8 cellular contexts compared by ENCODE assay signal in genomic region chr19:10339380-10339960, GRCh38. TPM values are rescaled to one million over a fixed set of nuclear protein-coding genes. Genes with fewer than 3 reads are reported as not detected.
DNase-seq lines count a peak whose midpoint lies in the region; ATAC-seq, FAIRE-seq and TF ChIP-seq lines count a peak whose summit lies in the region.

A gene with protein sequence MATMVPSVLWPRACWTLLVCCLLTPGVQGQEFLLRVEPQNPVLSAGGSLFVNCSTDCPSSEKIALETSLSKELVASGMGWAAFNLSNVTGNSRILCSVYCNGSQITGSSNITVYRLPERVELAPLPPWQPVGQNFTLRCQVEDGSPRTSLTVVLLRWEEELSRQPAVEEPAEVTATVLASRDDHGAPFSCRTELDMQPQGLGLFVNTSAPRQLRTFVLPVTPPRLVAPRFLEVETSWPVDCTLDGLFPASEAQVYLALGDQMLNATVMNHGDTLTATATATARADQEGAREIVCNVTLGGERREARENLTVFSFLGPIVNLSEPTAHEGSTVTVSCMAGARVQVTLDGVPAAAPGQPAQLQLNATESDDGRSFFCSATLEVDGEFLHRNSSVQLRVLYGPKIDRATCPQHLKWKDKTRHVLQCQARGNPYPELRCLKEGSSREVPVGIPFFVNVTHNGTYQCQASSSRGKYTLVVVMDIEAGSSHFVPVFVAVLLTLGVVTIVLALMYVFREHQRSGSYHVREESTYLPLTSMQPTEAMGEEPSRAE (minus strand): TSS chr19:10339624. CDS start chr19:10339614, 10 bp downstream.

- H3K27ac ChIP-seq in esophagus (ENCODE audit: low read depth in 2 of 2, low read length in 1 of 2), result no peak within 1 kb of the TSS

- FAIRE-seq in GM12891 (lab: Jason Lieb, UNC), result peak; percentile 94

- H3K36me3 ChIP-seq in esophagus (ENCODE audit: control insufficient read depth in 2 of 2, insufficient read depth in 2 of 2, low read length in 1 of 2), result no peaks in the 10 kb centered on the region

- no peaks in the 10 kb centered on the region for H3K27me3 ChIP-seq in esophagus (ENCODE audit: control insufficient read depth in 1 of 2, insufficient read depth in 2 of 2, low read length in 2 of 2)

- TF ChIP-seq POLR2A in GM12891 (IDR thresholded peaks at IDR 0.05; ENCODE audit: low read depth, low read length), result peak; percentile 37; the same call in 1 of the 2 replicates

- 59 to 63% methylated on average over 12 to 14 of the region's 14 CpGs for WGBS in esophagus, 2 donors

- peak; percentile 72 for DNase-seq in GM12891 (ENCODE audit: insufficient read length, low spot score)
- DNase-seq in activated CD4-positive, alpha-beta T cell treated with anti-CD3 and anti-CD28 coated beads for 1 hour, result peak; percentile 49
- DNase-seq in stimulated activated CD4-positive, alpha-beta T cell treated with anti-CD3 and anti-CD28 coated beads, TNF-alpha, amount 100 ng/mL, for 48 hours (ENCODE audit: low read depth in 3 of 3), result peak; percentile 41 to 56 (median 47)
- no peak for DNase-seq in DMS53 treated with DMSO at 0.1 percent for 48 hours (lab: John Stamatoyannopoulos, UW; ENCODE audit: unreplicated experiment)
- no peak for DNase-seq in hippocampal formation (lab: John Stamatoyannopoulos, UW)
- DNase-seq in SHP77 (lab: John Stamatoyannopoulos, UW), result no peak

- peak; percentile 79 for ATAC-seq in HG03159 (IDR thresholded peaks at IDR 0.05; ENCODE audit: unreplicated experiment)

- H3K4me1 ChIP-seq in esophagus (ENCODE audit: control insufficient read depth in 2 of 2, insufficient read depth in 2 of 2, low read length in 1 of 2), result peaks cover under 1 to 3% of the 10 kb centered on the region in 2 donors

- no peaks in the 10 kb centered on the region for H3K9me3 ChIP-seq in esophagus (ENCODE audit: control insufficient read depth in 2 of 2, insufficient read depth in 1 of 2, low read depth in 1 of 2, low read length in 1 of 2)

- peak within 1 kb of the TSS; percentile 22 to 33 for H3K4me3 ChIP-seq in esophagus (ENCODE audit: low read depth in 1 of 2, low read length in 2 of 2)

TF ChIP-seq in GM12891, 5 proteins besides CTCF, POLR2A, EP300 and RAD21:
- TF ChIP-seq PAX5 (IDR thresholded peaks at IDR 0.05; ENCODE audit: insufficient read depth, low read length, severe bottlenecking), result no peak
- peak; percentile 65 for TF ChIP-seq SPI1 (IDR thresholded peaks at IDR 0.05; ENCODE audit: low read depth, low read length)
- no peak for TF ChIP-seq POLR2AphosphoS5 (IDR thresholded peaks at IDR 0.05; ENCODE audit: low read depth, low read length)
- no peak for TF ChIP-seq POU2F2 (IDR thresholded peaks at IDR 0.05; ENCODE audit: low read depth, low read length)
- no peak; the same call in 1 of the 2 replicates for TF ChIP-seq TAF1 (IDR thresholded peaks at IDR 0.05; ENCODE audit: low read depth, low read length)
TF ChIP-seq in GM12891: peak in this region for 1.

RNA-seq across cellular contexts. Expression of the gene that starts here (rescaled TPM):
- polyA plus RNA-seq in GM12891 (2012; ENCODE audit: low read depth, missing spikeins), result 166 TPM
- 1 to 10 TPM; 3.8 to 5.8 TPM for polyA plus RNA-seq in esophagus

Comparison
In these comparisons a context has a peak if more than half of its experiments do, and no peak if none do; other contexts are left out.
1. DNase-seq: peak in GM12891 (single experiment), activated CD4-positive, alpha-beta T cell treated with anti-CD3 and anti-CD28 coated beads for 1 hour (single experiment) and stimulated activated CD4-positive, alpha-beta T cell treated with anti-CD3 and anti-CD28 coated beads, TNF-alpha, amount 100 ng/mL, for 48 hours (3 of 3); none in DMS53 treated with DMSO at 0.1 percent for 48 hours (single experiment), hippocampal formation (0 of 2) and SHP77 (0 of 2).